Comparison of ENCODE assay signal across 8 cellular contexts in the genomic region with DNA sequence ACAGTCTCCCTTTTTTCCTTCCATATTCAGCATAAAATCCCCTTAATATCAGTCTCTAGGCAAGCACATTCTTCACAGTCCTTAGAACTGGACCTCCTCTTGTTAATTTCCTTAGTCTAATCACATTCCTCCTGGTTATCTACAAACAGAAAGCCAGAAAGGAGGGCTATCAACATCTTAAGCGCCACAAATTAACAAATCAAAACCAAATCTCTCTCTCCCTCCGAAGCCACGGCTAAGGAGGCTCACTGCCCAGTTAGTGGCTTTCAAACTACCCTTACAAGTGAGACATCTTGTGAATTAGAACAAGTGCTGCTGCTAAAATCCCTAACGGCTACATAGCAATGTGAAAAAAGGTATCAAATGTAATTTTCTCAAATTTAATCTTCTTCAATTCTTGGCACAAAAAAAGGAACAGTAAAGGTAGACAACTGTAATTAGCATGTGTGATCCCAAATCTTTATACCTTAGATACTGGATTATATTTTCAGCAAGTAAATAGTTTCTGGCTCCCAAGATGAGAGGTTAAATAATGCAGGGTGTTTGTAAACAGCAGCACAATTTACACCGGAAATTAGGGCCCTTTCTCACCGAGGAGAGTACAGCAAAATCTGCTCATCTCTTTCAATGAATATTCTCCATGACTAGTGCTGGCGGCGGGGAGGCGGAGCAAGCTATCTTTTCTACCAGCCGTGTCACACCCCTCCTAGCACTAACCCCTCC. TPM values are rescaled to one million over a fixed set of nuclear protein-coding genes. Genes with fewer than 3 reads are reported as not detected.
DNase-seq lines count a peak whose midpoint lies in the region; ATAC-seq and TF ChIP-seq lines count a peak whose summit lies in the region.

No MANE protein-coding gene starts in this region.

- intact Hi-C loops in MCF 10A (cut with micrococcal nuclease), result no loop called here
- intact Hi-C loops in left lung (cut with DNase I), result no loop called here

- TSS peak; percentile 51 for BruUV-seq in MCF 10A (replicated peaks; lab: Mats Ljungman, UMichigan)

- H3K27ac Mint-ChIP-seq in MCF 10A (ENCODE audit: low read depth, unreplicated experiment), result peak overlapping the region; percentile 98

- CTCF ChIA-PET in MCF 10A (lab: Yijun Ruan, JAX), result interaction anchor here (0.5 to 1.5 kb wide), 5 partner anchors 8 to 111 kb away, joined by 3 to 5 read pairs (median 3); no protein-coding TSS in a partner anchor

- H3K27ac ChIP-seq in HL-60 (replicated peaks), result peak overlapping the region; percentile 96
- peak overlapping the region; percentile 94 to 99 for H3K27ac ChIP-seq in left lung

- peaks cover 17 to 67% of the 10 kb centered on the region in 2 donors for H3K4me1 ChIP-seq in left lung

- peaks cover 27% of the 10 kb centered on the region for H3K36me3 Mint-ChIP-seq in MCF 10A (ENCODE audit: insufficient read depth, unreplicated experiment)

- peak overlapping the region; percentile 90 for H3K4me3 Mint-ChIP-seq in MCF 10A (ENCODE audit: unreplicated experiment)

- no peaks in the 10 kb centered on the region for H3K27me3 ChIP-seq in HL-60 (ENCODE audit: insufficient read depth, poor library complexity, severe bottlenecking)
- no peaks in the 10 kb centered on the region for H3K27me3 ChIP-seq in left lung

- POLR2A ChIA-PET in MCF 10A (lab: Yijun Ruan, JAX), result interaction anchor here (0.6 to 4.3 kb wide), 17 partner anchors 8 to 801 kb away, joined by 3 to 59 read pairs (median 6); partner anchors contain the start of genes PPP1R11 and TRIM26

- peak overlapping the region; percentile 91 for H3K4me3 ChIP-seq in HL-60 (replicated peaks; ENCODE audit: insufficient read depth, low read length)
- H3K4me3 ChIP-seq in left lung, result peak overlapping the region; percentile 80 to 96

- ATAC-seq in left lung, result peak; percentile 62

- H3K9me3 Mint-ChIP-seq in MCF 10A (ENCODE audit: unreplicated experiment), result no peaks in the 10 kb centered on the region

- peaks cover 0 to 13% of the 10 kb centered on the region in 2 donors for H3K36me3 ChIP-seq in left lung

- H3K27me3 Mint-ChIP-seq in MCF 10A (ENCODE audit: insufficient read depth, unreplicated experiment), result no peaks in the 10 kb centered on the region

- H3K4me1 Mint-ChIP-seq in MCF 10A (ENCODE audit: insufficient read depth, unreplicated experiment), result peaks cover 41% of the 10 kb centered on the region

- no peaks in the 10 kb centered on the region for H3K9me3 ChIP-seq in left lung

- TF ChIP-seq CTCF in HL-60 (IDR thresholded peaks at IDR 0.05; ENCODE audit: insufficient read depth, low read length) (no peak), MCF 10A (IDR thresholded peaks at IDR 0.05; ENCODE audit: unreplicated experiment) (no peak), left lung (IDR thresholded peaks at IDR 0.05) (no peak)

- peak; percentile 67 for DNase-seq in NCI-H2029 treated with DMSO at 0.1 percent for 48 hours (lab: John Stamatoyannopoulos, UW)
- DNase-seq in NCI-H2029 (lab: John Stamatoyannopoulos, UW), result no peak
- peak in 1 of 2 experiments; percentile 57 for DNase-seq in HL-60 (ENCODE audit: low read depth in 1 of 2, low spot score in 1 of 2)
- peak; percentile 70 to 84 (median 81) for DNase-seq in T-helper 1 cell
- DNase-seq in MCF 10A (ENCODE audit: unreplicated experiment), result peak; percentile 66
- DNase-seq in left lung, result peak in 1 of 2 donors; percentile 78
- DNase-seq in stimulated activated CD4-positive, alpha-beta T cell treated with anti-CD3 and anti-CD28 coated beads, TNF-alpha, amount 100 ng/mL, for 4 hours (ENCODE audit: low read depth in 3 of 3), result peak in 2 of 3 experiments; percentile 73 to 74
- DNase-seq in iPS-NIHi7 (ENCODE audit: extremely low spot score), result no peak

RNA-seq across cellular contexts. Expression of gene TRIM39, which starts 1.4 kb away (rescaled TPM):
- total RNA-seq in MCF 10A (2022) (14.7 and 18.6 TPM in 2 replicates), left lung (10 to 100 TPM; 10.2 to 11.5 TPM)

RNA-seq across cellular contexts. Expression of gene RPP21, which starts 19.6 kb away (rescaled TPM):
- total RNA-seq in MCF 10A (2022), result 63.0 and 74.1 TPM in 2 replicates
- total RNA-seq in left lung, result 10 to 100 TPM; 29.7 to 37.0 TPM

Comparison
In these comparisons a context has a peak if more than half of its experiments do, and no peak if none do; other contexts are left out.
1. DNase-seq: peak in NCI-H2029 treated with DMSO at 0.1 percent for 48 hours (single experiment), T-helper 1 cell (5 of 5), MCF 10A (single experiment) and stimulated activated CD4-positive, alpha-beta T cell treated with anti-CD3 and anti-CD28 coated beads, TNF-alpha, amount 100 ng/mL, for 4 hours (2 of 3); none in NCI-H2029 (single experiment) and iPS-NIHi7 (single experiment).